In genomic region chr11:64516226-64516625, GRCh38 we compare ENCODE assay signal across 13 cellular contexts. TPM values are rescaled to one million over a fixed set of nuclear protein-coding genes. Genes with fewer than 3 reads are reported as not detected.
DNase-seq lines count a peak whose midpoint lies in the region; ATAC-seq and TF ChIP-seq lines count a peak whose summit lies in the region.
"Had no signal": no experiment of that assay in that cellular context is flagged by ENCODE, and none has a peak within 500 bp of the region (broad histone marks: within the 10 kb centered on the region; RNA-seq: fewer than 3 reads in every experiment).

No MANE protein-coding gene starts in this region.

- no peak overlapping the region for H3K23ac ChIP-seq in mesenchymal stem cell (ENCODE audit: low read length in 2 of 2)

- H3K27me3 Mint-ChIP-seq in GM23338 (ENCODE audit: insufficient read depth, low read depth, poor library complexity) = peaks cover 14% of the 10 kb centered on the region

- peaks cover 15% of the 10 kb centered on the region for H3K9me3 Mint-ChIP-seq in GM23338

- H3K4me3 ChIP-seq in DND-41 (ENCODE audit: low read depth in 1 of 2, low read length in 2 of 2) = no peak overlapping the region
- no peak overlapping the region for H3K4me3 ChIP-seq in GM23338
- H3K4me3 ChIP-seq in mesenchymal stem cell (ENCODE audit: insufficient read depth in 1 of 2, low read depth in 1 of 2, low read length in 2 of 2) = no peak overlapping the region
- H3K4me3 ChIP-seq: adrenal gland, SK-N-MC, skin epidermis had no signal

- no peaks in the 10 kb centered on the region for H3F3A ChIP-seq in GM23338 (replicated peaks; ENCODE audit: low read depth)

- no peaks in the 10 kb centered on the region; the same call in 2 of the 3 replicates for H3K4me1 Mint-ChIP-seq in GM23338

- no peaks in the 10 kb centered on the region for H3K79me1 ChIP-seq in mesenchymal stem cell (replicated peaks; ENCODE audit: low read length, poor library complexity, severe bottlenecking)

- H3K9me3 ChIP-seq in DND-41 (ENCODE audit: insufficient read depth, low read length, severe bottlenecking) = peaks cover 6% of the 10 kb centered on the region
- H3K9me3 ChIP-seq in mesenchymal stem cell (ENCODE audit: control insufficient read depth, low read length) = peaks cover 34% of the 10 kb centered on the region
- H3K9me3 ChIP-seq: adrenal gland had no signal

- H2AFZ ChIP-seq in DND-41 (ENCODE audit: low read depth, low read length) = no peak overlapping the region
- H2AFZ ChIP-seq in GM23338 = no peak overlapping the region
- H2AFZ ChIP-seq in mesenchymal stem cell (ENCODE audit: low read depth, low read length) = no peak overlapping the region

- WGBS in mesenchymal stem cell = 47% methylated on average over 4 of the region's 4 CpGs

- H3K27me3 ChIP-seq in DND-41 (ENCODE audit: insufficient read depth, low read length, poor library complexity) (peaks cover 2% of the 10 kb centered on the region), GM23338 (ENCODE audit: insufficient read depth) (no peaks in the 10 kb centered on the region), foreskin keratinocyte (peaks cover 38% of the 10 kb centered on the region), mesenchymal stem cell (ENCODE audit: control insufficient read depth in 1 of 2, insufficient read depth in 1 of 2, low read length in 2 of 2) (peaks cover 34 to 77% of the 10 kb centered on the region in 2 experiments)

- no peak overlapping the region for H2BK15ac ChIP-seq in mesenchymal stem cell (ENCODE audit: low read depth, poor library complexity, severe bottlenecking)

- H4K91ac ChIP-seq in mesenchymal stem cell (ENCODE audit: low read length) = no peak overlapping the region

- DNase-seq in DND-41 (peak; percentile 15), GM23338 (ENCODE audit: low spot score) (peak; percentile 67), OCI-M1 (lab: John Stamatoyannopoulos, UW) (peak; percentile 38), foreskin keratinocyte (no peak), mesenchymal stem cell (no peak), ecto neural progenitor cell (ENCODE audit: low spot score) (no peak), NCI-H526 treated with DMSO at 0.1 percent for 48 hours (lab: John Stamatoyannopoulos, UW) (no peak), NCI-H2029 treated with DMSO at 0.1 percent for 48 hours (lab: John Stamatoyannopoulos, UW) (no peak)
- DNase-seq: adrenal gland had no signal

- H3K9ac ChIP-seq in DND-41 (ENCODE audit: low read depth, low read length) = no peak overlapping the region
- H3K9ac ChIP-seq in mesenchymal stem cell (ENCODE audit: low read length) = no peak overlapping the region

- 0 out of 3 replicates have a peak, but pooled peaks cover 3% of the 10 kb centered on the region for H3K36me3 Mint-ChIP-seq in GM23338 (ENCODE audit: low read depth)

- H3K27ac ChIP-seq in DND-41 (ENCODE audit: low read length) = no peak overlapping the region
- no peak overlapping the region for H3K27ac ChIP-seq in GM23338 (ENCODE audit: low read depth)
- H3K27ac ChIP-seq in foreskin keratinocyte = no peak overlapping the region
- H3K27ac ChIP-seq in mesenchymal stem cell (ENCODE audit: low read length, poor library complexity, severe bottlenecking) = no peak overlapping the region
- H3K27ac ChIP-seq: adrenal gland, SK-N-MC, skin epidermis had no signal

- no peak overlapping the region for H2BK5ac ChIP-seq in mesenchymal stem cell (ENCODE audit: low read depth, low read length, poor library complexity, severe bottlenecking)

- H2AK5ac ChIP-seq in mesenchymal stem cell (ENCODE audit: low read length, severe bottlenecking) = no peak overlapping the region

- H3K4me1 ChIP-seq in DND-41 (ENCODE audit: insufficient read depth, low read length) (no peaks in the 10 kb centered on the region), GM23338 (ENCODE audit: insufficient read depth) (no peaks in the 10 kb centered on the region), foreskin keratinocyte (no peaks in the 10 kb centered on the region), mesenchymal stem cell (ENCODE audit: control insufficient read depth, insufficient read depth, low read depth, low read length) (no peaks in the 10 kb centered on the region)
- H3K4me1 ChIP-seq: adrenal gland had no signal

- no peak overlapping the region for H3K4me3 Mint-ChIP-seq in GM23338

- ATAC-seq in DND-41 (ENCODE audit: insufficient read depth, low read depth) (no peak), GM23338 (peak; percentile 50), foreskin keratinocyte (no peak)

- H3K36me3 ChIP-seq in DND-41 (ENCODE audit: insufficient read depth, low read length) = no peaks in the 10 kb centered on the region
- H3K36me3 ChIP-seq in GM23338 (ENCODE audit: insufficient read depth) = no peaks in the 10 kb centered on the region
- no peaks in the 10 kb centered on the region for H3K36me3 ChIP-seq in mesenchymal stem cell (ENCODE audit: control insufficient read depth in 1 of 2, insufficient read depth in 2 of 2, low read depth in 1 of 2, low read length in 2 of 2)
- H3K36me3 ChIP-seq: adrenal gland had no signal

- no peak overlapping the region for H2BK12ac ChIP-seq in mesenchymal stem cell (ENCODE audit: low read length in 2 of 2)

- H3K14ac ChIP-seq in mesenchymal stem cell (ENCODE audit: low read length in 2 of 2) = no peak overlapping the region

- peak; percentile 52 for TF ChIP-seq CTCF in DND-41 (IDR thresholded peaks at IDR 0.05; ENCODE audit: borderline replicate concordance, extremely low read depth, low read length, poor library complexity, severe bottlenecking)
- peak; percentile 71 to 75 for TF ChIP-seq CTCF in GM23338 (conservative IDR thresholded peaks at IDR 0.05; ENCODE audit: low read depth in 2 of 2)
- peak; percentile 29 for TF ChIP-seq CTCF in foreskin keratinocyte (conservative IDR thresholded peaks at IDR 0.05)

- H4K20me1 ChIP-seq in DND-41 (ENCODE audit: insufficient read depth, low read length) (0 out of 2 replicates have a peak, but pooled peaks cover 3% of the 10 kb centered on the region), GM23338 (replicated peaks; ENCODE audit: insufficient read depth) (no peaks in the 10 kb centered on the region)

- H4K8ac ChIP-seq in mesenchymal stem cell (ENCODE audit: low read length) = no peak overlapping the region

- no peak overlapping the region for H3K4ac ChIP-seq in mesenchymal stem cell (ENCODE audit: low read depth in 1 of 2, low read length in 2 of 2)

- no peak overlapping the region for H3K27ac Mint-ChIP-seq in GM23338

- H3K18ac ChIP-seq in mesenchymal stem cell (ENCODE audit: low read depth in 1 of 2, low read length in 2 of 2) = no peak overlapping the region

- H3K4me2 ChIP-seq in DND-41 (ENCODE audit: insufficient read depth, low read length) (no peak overlapping the region), GM23338 (no peak overlapping the region), mesenchymal stem cell (ENCODE audit: low read length, poor library complexity, severe bottlenecking) (no peak overlapping the region)

- no peaks in the 10 kb centered on the region for H3K9me2 ChIP-seq in GM23338 (ENCODE audit: insufficient read depth)

- H2BK120ac ChIP-seq in mesenchymal stem cell (ENCODE audit: low read depth, low read length) = no peak overlapping the region

- no peaks in the 10 kb centered on the region for H3K79me2 ChIP-seq in DND-41 (ENCODE audit: insufficient read depth, low read length)
- H3K79me2 ChIP-seq in GM23338 (replicated peaks; ENCODE audit: insufficient read depth) = no peaks in the 10 kb centered on the region

TF ChIP-seq in GM23338, 12 proteins besides CTCF, POLR2A, EP300 and RAD21:
- TF ChIP-seq CREB1 (CRISPR knock-in tag; IDR thresholded peaks at IDR 0.05; ENCODE audit: low read depth) = no peak
- no peak for TF ChIP-seq JUNB (IDR thresholded peaks at IDR 0.05; ENCODE audit: unreplicated experiment)
- TF ChIP-seq REST (IDR thresholded peaks at IDR 0.05; ENCODE audit: unreplicated experiment) = no peak

RNA-seq across cellular contexts. Expression of gene SLC22A11, which starts 39.5 kb away (rescaled TPM):
- not detected in 2 replicates for total RNA-seq in GM23338 (2014; rRNA removed; shearing (Covaris generic))
- not detected in 2 replicates for polyA plus RNA-seq in GM23338 (2016; fragmentation: Nextera tagmentation; extraction: Ambion mirVana)
- total RNA-seq in foreskin keratinocyte = not detected in 2 replicates
- polyA plus RNA-seq in foreskin keratinocyte = not detected in 2 replicates
- not detected for polyA plus RNA-seq in mesenchymal stem cell (2013, experiment 1 of 2)
- not detected for polyA plus RNA-seq in mesenchymal stem cell (2013, experiment 2 of 2)
- total RNA-seq: activated CD8-positive, alpha-beta memory T cell treated with anti-CD3 and anti-CD28 coated beads for 36 hours; HT1080 had no signal

Comparison
In these comparisons a context has a peak if more than half of its experiments do, and no peak if none do; other contexts are left out.
1. DNase-seq: peak in DND-41 (single experiment), GM23338 (single experiment) and OCI-M1 (single experiment); none in foreskin keratinocyte (0 of 2), mesenchymal stem cell (single experiment), ecto neural progenitor cell (single experiment), NCI-H526 treated with DMSO at 0.1 percent for 48 hours (single experiment) and NCI-H2029 treated with DMSO at 0.1 percent for 48 hours (single experiment).
2. Peak in every context shown above with its lines, with median percentiles within 50 percentile points of each other: CTCF ChIP-seq.